Comparison of ENCODE assay signal across 18 cellular contexts in the genomic region with DNA sequence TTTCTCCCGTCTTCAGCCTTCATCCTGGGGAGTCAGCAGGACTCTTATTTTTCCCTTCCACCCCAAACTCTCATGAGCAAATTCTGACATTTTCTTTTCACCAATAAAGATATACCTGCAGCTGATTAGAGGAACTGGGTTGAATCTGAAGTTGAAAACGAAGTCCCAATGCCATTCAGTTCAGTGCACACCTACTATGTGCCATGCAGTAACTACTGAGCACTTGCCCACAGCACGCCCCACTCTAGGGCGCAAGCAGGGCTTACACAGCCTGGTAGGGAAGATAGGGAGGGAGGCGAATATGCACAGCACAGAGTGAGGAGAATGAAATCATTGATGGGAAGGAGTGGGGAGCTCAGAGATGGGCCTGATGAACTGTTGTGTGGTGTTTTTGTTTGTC.
DNase-seq lines count a peak whose midpoint lies in the region; ATAC-seq, FAIRE-seq and TF ChIP-seq lines count a peak whose summit lies in the region.
"Had no signal": no experiment of that assay in that cellular context is flagged by ENCODE, and none has a peak within 500 bp of the region (broad histone marks: within the 10 kb centered on the region; RNA-seq: fewer than 3 reads in every experiment).

No MANE protein-coding gene starts in this region.

- H3K9me1 ChIP-seq in K562 (ENCODE audit: control insufficient read depth, insufficient read depth, low read length) = no peaks in the 10 kb centered on the region

- BruUV-seq in HepG2 (replicated peaks; lab: Mats Ljungman, UMichigan) (no TSS peak), K562 (replicated peaks; lab: Mats Ljungman, UMichigan) (no TSS peak)

- H3K27me3 ChIP-seq in HepG2 (ENCODE audit: control insufficient read depth in 1 of 2, insufficient read depth in 2 of 2, low read length in 2 of 2) (peaks cover 2 to 23% of the 10 kb centered on the region in 2 experiments; a peak in 4 of 5 replicates), right lobe of liver (no peaks in the 10 kb centered on the region), K562 (ENCODE audit: control insufficient read depth in 2 of 2, insufficient read depth in 2 of 2, low read length in 2 of 2) (peaks cover 13 to 31% of the 10 kb centered on the region in 2 experiments), osteoblast (ENCODE audit: insufficient read depth, low read length) (no peaks in the 10 kb centered on the region), tibial artery (no peaks in the 10 kb centered on the region), upper lobe of left lung (no peaks in the 10 kb centered on the region), heart right ventricle (peaks cover 0 to 11% (median 0%) of the 10 kb centered on the region in 7 donors)

- TF ChIP-seq EP300 in HepG2 (IDR thresholded peaks at IDR 0.05; ENCODE audit: low read depth in 2 of 2, low read length in 2 of 2) = no peak
- TF ChIP-seq EP300 in HepG2 (CRISPR knock-in tag; IDR thresholded peaks at IDR 0.05; ENCODE audit: borderline replicate concordance) = no peak
- TF ChIP-seq EP300 in K562 (IDR thresholded peaks at IDR 0.05; ENCODE audit: low read length) = no peak
- TF ChIP-seq EP300 in upper lobe of left lung (IDR thresholded peaks at IDR 0.05) = no peak

- in situ Hi-C loops in HepG2 (cut with HindIII; ENCODE audit: extremely low pct_ligation_motif_present, low pct_unique_long_range_greater_than_20kb) (no loop called here), K562 (cut with MboI) (no loop called here)

- H3K79me2 ChIP-seq in HepG2 (ENCODE audit: insufficient read depth, low read length) (no peaks in the 10 kb centered on the region), K562 (ENCODE audit: control insufficient read depth, insufficient read depth, low read length) (no peaks in the 10 kb centered on the region), osteoblast (ENCODE audit: insufficient read depth, low read length) (no peaks in the 10 kb centered on the region)

- DNase-seq in HepG2 (ENCODE audit: low spot score) (no peak), right lobe of liver (no peak), K562 (ENCODE audit: extremely low read depth in 1 of 4, low spot score in 3 of 4) (no peak), osteoblast (ENCODE audit: insufficient read length, low spot score, missing footprints) (peak; percentile 17), tibial artery (no peak), upper lobe of left lung (no peak), heart right ventricle (no peak), kidney (no peak)
- DNase-seq: Caco-2; CD8-positive, alpha-beta memory T cell; DND-41; GDM1 had no signal

- H3K4me3 ChIP-seq in HepG2 (replicated peaks in 1 of 3; ENCODE audit: insufficient read depth in 1 of 3, low read depth in 2 of 3, low read length in 3 of 3) (no peak overlapping the region), right lobe of liver (no peak overlapping the region), K562 (no peak overlapping the region), osteoblast (ENCODE audit: insufficient read depth, low read length) (no peak overlapping the region), tibial artery (no peak overlapping the region), upper lobe of left lung (no peak overlapping the region), heart right ventricle (no peak overlapping the region), kidney (ENCODE audit: low read length in 2 of 2) (no peak overlapping the region)
- H3K4me3 ChIP-seq: HAP-1 had no signal

- 29% methylated on average over 5 of the region's 5 CpGs for WGBS in HepG2 (ENCODE audit: low lambda C conversion rate)
- 70% methylated on average over 5 of the region's 5 CpGs for WGBS in right lobe of liver (ENCODE audit: insufficient coverage, low coverage, low lambda C conversion rate, missing lambda C conversion rate)
- WGBS in K562 (ENCODE audit: insufficient coverage, low coverage, missing lambda C conversion rate) = 0% methylated on average over 5 of the region's 5 CpGs
- 80 to 86% methylated on average over 5 of the region's 5 CpGs for WGBS in upper lobe of left lung, 2 donors
- WGBS in heart right ventricle, 2 donors = 86 to 88% methylated on average over 5 of the region's 5 CpGs

- CTCF ChIA-PET in HepG2 (lab: Yijun Ruan, JAX; ENCODE audit: low intra/inter-chr PET ratio, low total read pairs) (no interaction called here), K562 (lab: Yijun Ruan, JAX; ENCODE audit: low intra/inter-chr PET ratio) (no interaction called here)

- H3K9me3 ChIP-seq in HepG2 (ENCODE audit: low read length) (peaks cover 5% of the 10 kb centered on the region; the same call in 1 of the 2 replicates), right lobe of liver (no peaks in the 10 kb centered on the region), K562 (replicated peaks; ENCODE audit: control insufficient read depth, insufficient read depth, low read depth, low read length) (no peaks in the 10 kb centered on the region), osteoblast (ENCODE audit: low read depth, low read length) (no peaks in the 10 kb centered on the region), tibial artery (peaks cover 0 to 4% (median 0%) of the 10 kb centered on the region in 3 donors), upper lobe of left lung (peaks cover 0 to 8% (median 1%) of the 10 kb centered on the region in 4 donors), heart right ventricle (peaks cover 0 to 12% (median 6%) of the 10 kb centered on the region in 11 donors), kidney (ENCODE audit: control insufficient read depth in 1 of 2, low read length in 2 of 2) (no peaks in the 10 kb centered on the region)
- H3K9me3 ChIP-seq: Caco-2, HAP-1 had no signal

- H3K27ac ChIP-seq in HepG2 (ENCODE audit: extremely low read length, insufficient read depth, low read length) (no peak overlapping the region), right lobe of liver (no peak overlapping the region), K562 (ENCODE audit: extremely low read depth, low read depth, low read length) (no peak overlapping the region), osteoblast (ENCODE audit: low read depth, low read length) (no peak overlapping the region), tibial artery (peak overlapping the region; percentile 7 to 12), upper lobe of left lung (no peak overlapping the region), heart right ventricle (no peak overlapping the region), kidney (ENCODE audit: low read depth in 2 of 2, low read length in 2 of 2) (no peak overlapping the region)

- no peak overlapping the region for H3K9ac ChIP-seq in HepG2 (ENCODE audit: insufficient read depth, low read depth, low read length)
- no peak overlapping the region for H3K9ac ChIP-seq in K562 (ENCODE audit: insufficient read depth in 1 of 2, low read depth in 2 of 2, low read length in 2 of 2)
- H3K9ac ChIP-seq in kidney (ENCODE audit: low read length in 2 of 2) = no peak overlapping the region

- no peak for TF ChIP-seq POLR2A in HepG2 (IDR thresholded peaks at IDR 0.05; ENCODE audit: insufficient read depth in 1 of 2, low read depth in 2 of 2, low read length in 2 of 2)
- TF ChIP-seq POLR2A in right lobe of liver (IDR thresholded peaks at IDR 0.05) = no peak
- no peak for TF ChIP-seq POLR2A in K562 (conservative IDR thresholded peaks at IDR 0.05)
- TF ChIP-seq POLR2A in upper lobe of left lung (IDR thresholded peaks at IDR 0.05) = no peak

- H3K4me2 ChIP-seq in HepG2 (ENCODE audit: low read depth, low read length) (no peak overlapping the region), K562 (ENCODE audit: insufficient read depth, low read length) (no peak overlapping the region), osteoblast (ENCODE audit: insufficient read depth, low read length) (peak overlapping the region; percentile 47)

- H3K36me3 ChIP-seq in HepG2 (replicated peaks in 1 of 2; ENCODE audit: control insufficient read depth in 1 of 2, insufficient read depth in 2 of 2, low read length in 2 of 2) = no peaks in the 10 kb centered on the region
- no peaks in the 10 kb centered on the region for H3K36me3 ChIP-seq in right lobe of liver
- no peaks in the 10 kb centered on the region for H3K36me3 ChIP-seq in K562 (ENCODE audit: control insufficient read depth, insufficient read depth, low read length)
- H3K36me3 ChIP-seq in osteoblast (ENCODE audit: insufficient read depth, low read length) = no peaks in the 10 kb centered on the region
- no peaks in the 10 kb centered on the region for H3K36me3 ChIP-seq in tibial artery
- no peaks in the 10 kb centered on the region for H3K36me3 ChIP-seq in upper lobe of left lung
- H3K36me3 ChIP-seq in heart right ventricle = no peaks in the 10 kb centered on the region
- no peaks in the 10 kb centered on the region for H3K36me3 ChIP-seq in kidney (ENCODE audit: control insufficient read depth in 1 of 2, insufficient read depth in 2 of 2, low read length in 2 of 2)
- H3K36me3 ChIP-seq: HAP-1 had no signal

- H2AFZ ChIP-seq in HepG2 (ENCODE audit: low read length) (no peak overlapping the region), K562 (ENCODE audit: low read depth, low read length) (no peak overlapping the region), osteoblast (ENCODE audit: low read length) (peak overlapping the region; percentile 78)

- FAIRE-seq in HepG2 (lab: Jason Lieb, UNC) (no peak), K562 (lab: Jason Lieb, UNC) (no peak), kidney (lab: Jason Lieb, UNC) (no peak)
- FAIRE-seq: A204.1, GM12892, GM19239, H1, HTR-8/SVneo had no signal

- intact Hi-C loops in HepG2 (cut with micrococcal nuclease; ENCODE audit: unreplicated experiment) = no loop called here
- intact Hi-C loops in right lobe of liver (cut with DNase I) = no loop called here
- intact Hi-C loops in K562 (cut with micrococcal nuclease) = no loop called here
- intact Hi-C loops in tibial artery (cut with DNase I; ENCODE audit: low total_unique reads) = no loop called here
- intact Hi-C loops in heart right ventricle (cut with DNase I) = no loop called here
- intact Hi-C loops in kidney (cut with DNase I) = no loop called here

- no peaks in the 10 kb centered on the region for H3K4me1 ChIP-seq in HepG2 (ENCODE audit: insufficient read depth, low read length)
- no peaks in the 10 kb centered on the region for H3K4me1 ChIP-seq in right lobe of liver
- H3K4me1 ChIP-seq in K562 (replicated peaks in 1 of 2; ENCODE audit: control insufficient read depth in 2 of 2, insufficient read depth in 2 of 2, low read length in 2 of 2) = no peaks in the 10 kb centered on the region
- H3K4me1 ChIP-seq in osteoblast (ENCODE audit: insufficient read depth, low read length) = peaks cover 10% of the 10 kb centered on the region
- no peaks in the 10 kb centered on the region for H3K4me1 ChIP-seq in tibial artery
- H3K4me1 ChIP-seq in upper lobe of left lung = no peaks in the 10 kb centered on the region
- H3K4me1 ChIP-seq in heart right ventricle = no peaks in the 10 kb centered on the region
- no peaks in the 10 kb centered on the region for H3K4me1 ChIP-seq in kidney (ENCODE audit: control insufficient read depth in 1 of 2, insufficient read depth in 1 of 2, low read depth in 1 of 2, low read length in 2 of 2)
- H3K4me1 ChIP-seq: Caco-2, HAP-1 had no signal

- no peak for TF ChIP-seq RAD21 in HepG2 (CRISPR knock-in tag; IDR thresholded peaks at IDR 0.05)
- no peak for TF ChIP-seq RAD21 in K562 (CRISPR knock-in tag; conservative IDR thresholded peaks at IDR 0.05 in 1 of 2, IDR thresholded peaks at IDR 0.05 in 1 of 2)

- H4K20me1 ChIP-seq in HepG2 (ENCODE audit: insufficient read depth, low read length) (no peaks in the 10 kb centered on the region), K562 (replicated peaks; ENCODE audit: control insufficient read depth, insufficient read depth, low read length) (no peaks in the 10 kb centered on the region), osteoblast (ENCODE audit: insufficient read depth, low read length) (no peaks in the 10 kb centered on the region)

- POLR2A ChIA-PET in HepG2 (lab: Yijun Ruan, JAX) (no interaction called here), K562 (lab: Yijun Ruan, JAX) (no interaction called here)

- ATAC-seq in HepG2 = no peak; the same call in 2 of the 3 replicates
- ATAC-seq in right lobe of liver = no peak
- no peak for ATAC-seq in K562
- no peak for ATAC-seq in upper lobe of left lung (ENCODE audit: low FRiP score in 2 of 2)
- ATAC-seq in heart right ventricle = no peak

- TF ChIP-seq CTCF in HepG2 (CRISPR knock-in tag; IDR thresholded peaks at IDR 0.05) (no peak), right lobe of liver (IDR thresholded peaks at IDR 0.05) (no peak), K562 (IDR thresholded peaks at IDR 0.05 in 2 of 3, conservative IDR thresholded peaks at IDR 0.05 in 1 of 3; ENCODE audit: insufficient read depth in 2 of 3, low read depth in 1 of 3, low read length in 3 of 3) (no peak), osteoblast (IDR thresholded peaks at IDR 0.05; ENCODE audit: extremely low read depth, low read depth, low read length) (no peak), tibial artery (IDR thresholded peaks at IDR 0.05) (no peak), upper lobe of left lung (IDR thresholded peaks at IDR 0.05) (no peak), heart right ventricle (IDR thresholded peaks at IDR 0.05) (no peak), kidney (IDR thresholded peaks at IDR 0.05; ENCODE audit: borderline replicate concordance, extremely low read depth, insufficient read depth) (no peak)

Comparison
In these comparisons a context has a peak if more than half of its experiments do, and no peak if none do; other contexts are left out.
1. H3K27ac ChIP-seq: peak in tibial artery (2 of 2); none in HepG2 (single experiment), right lobe of liver (0 of 3), K562 (single experiment), osteoblast (single experiment), upper lobe of left lung (0 of 4), heart right ventricle (0 of 10) and kidney (0 of 2).
2. Of the 241 proteins assayed by ChIP-seq in both HepG2 and K562: peak only in HepG2: none; only in K562: none; in both: ZKSCAN1; in neither: 240.